In the genomic region with DNA sequence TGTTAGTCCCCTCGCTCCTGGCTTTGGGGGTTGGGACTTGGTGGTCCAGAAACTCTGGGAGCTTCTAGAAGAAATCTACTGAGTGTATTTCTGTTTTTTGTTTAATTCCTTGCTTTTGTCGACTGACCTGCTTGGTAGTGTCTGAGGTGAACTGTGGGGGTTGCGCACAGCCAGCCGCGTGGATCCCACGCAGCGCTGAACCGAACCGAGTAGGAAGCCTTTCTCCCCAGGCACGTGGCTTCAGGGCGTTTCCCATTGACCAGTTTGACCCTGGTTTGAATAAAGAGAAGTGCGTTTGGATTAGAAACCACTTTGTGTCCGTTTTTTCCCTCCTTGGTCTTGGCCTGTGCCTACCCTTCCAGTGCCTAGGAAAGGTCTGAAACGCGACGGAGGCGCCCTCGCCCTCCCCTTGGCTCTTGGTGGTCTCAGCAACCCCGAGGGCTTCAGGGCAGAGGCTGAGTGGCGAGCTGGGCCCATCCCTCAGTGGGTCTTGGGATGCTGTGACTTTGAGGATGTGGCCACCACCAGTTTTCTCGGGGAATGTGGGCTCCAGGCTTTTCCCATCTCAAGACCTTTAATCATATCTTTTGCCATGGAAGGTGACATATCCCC, we compare ENCODE assay signal across 1 cellular context.
A peak's percentile ranks its signal among the peaks of the same experiment; 100 is the strongest.
TF ChIP-seq lines count a peak whose summit lies in the region.

No MANE protein-coding gene starts in this region.

TF ChIP-seq in HepG2, 621 proteins besides CTCF, POLR2A, EP300 and RAD21:
- TF ChIP-seq ZNF781 (CRISPR knock-in tag; IDR thresholded peaks at IDR 0.05; ENCODE audit: borderline replicate concordance, not compliant biosample characterization) (no peak), RBM22 (optimal IDR thresholded peaks at IDR 0.05; ENCODE audit: low read length) (peak; percentile 82), CHD4 (IDR thresholded peaks at IDR 0.05; ENCODE audit: borderline replicate concordance, low read length) (no peak)
